23 cellular contexts compared by ENCODE assay signal in the genomic region with DNA sequence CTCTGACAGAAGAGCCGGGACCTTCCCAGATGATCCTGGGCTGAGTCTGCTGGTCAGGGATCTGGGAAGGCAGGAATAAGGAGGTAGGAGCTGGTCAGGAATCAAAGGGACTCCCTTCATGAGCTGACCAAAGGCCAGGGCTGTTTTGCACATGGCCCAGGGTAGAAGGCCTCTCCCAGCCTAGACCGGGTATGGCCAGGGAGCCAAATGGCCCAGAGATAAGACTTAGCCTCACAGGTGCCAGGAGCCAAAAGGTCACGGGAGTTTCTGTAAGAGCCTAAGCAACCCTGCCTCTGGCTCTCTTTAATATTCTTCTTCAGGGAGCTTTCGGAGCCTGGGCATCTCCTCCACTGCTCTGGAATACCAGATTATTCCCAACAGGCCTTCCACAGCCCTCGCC.
"Had no signal": no experiment of that assay in that cellular context is flagged by ENCODE, and none has a peak within 500 bp of the region (broad histone marks: within the 10 kb centered on the region; RNA-seq: fewer than 3 reads in every experiment).

No MANE protein-coding gene starts in this region.

- H3K9ac ChIP-seq: KMS-11 had no signal

- DNase-seq: Kasumi-1, MM.1S, NCI-H1092 treated with DMSO at 0.1 percent for 48 hours, NCI-H1436, NCI-H187, NCI-H2029, NCI-H2081 treated with DMSO at 0.1 percent for 48 hours, NCI-H2171, NCI-H226, NCI-H446, NCI-H510A, NCI-H524 treated with DMSO at 0.1 percent for 48 hours, NCI-H69, NCI-H774, Right ventricle myocardium superior, RPMI8226, SIG-M5 had no signal

- FAIRE-seq: K562, RCC 7860 had no signal

- H3K27ac Mint-ChIP-seq: IgD-negative memory B cell had no signal

- H3K4me2 ChIP-seq: KMS-11 had no signal

- H3K4me3 ChIP-seq: K562, SJSA1, SK-N-MC had no signal

- H3K27ac ChIP-seq: KMS-11, SJSA1, SK-N-MC had no signal

- ATAC-seq: K562 had no signal
